16 cellular contexts compared by ENCODE assay signal in genomic region chr14:55533960-55534359, GRCh38. TPM values are rescaled to one million over a fixed set of nuclear protein-coding genes. Genes with fewer than 3 reads are reported as not detected.
DNase-seq lines count a peak whose midpoint lies in the region; ATAC-seq and TF ChIP-seq lines count a peak whose summit lies in the region.
"Had no signal": no experiment of that assay in that cellular context is flagged by ENCODE, and none has a peak within 500 bp of the region (broad histone marks: within the 10 kb centered on the region; RNA-seq: fewer than 3 reads in every experiment).

No MANE protein-coding gene starts in this region.

- intact Hi-C loops in A673 (cut with micrococcal nuclease; ENCODE audit: unreplicated experiment): no loop called here

- H3K27ac ChIP-seq in SJCRH30 (peak overlapping the region; percentile 82; the same call in 1 of the 2 replicates), A673 (ENCODE audit: low read depth, low read length, poor library complexity, severe bottlenecking) (no peak overlapping the region)

- peaks cover 8% of the 10 kb centered on the region; the same call in 1 of the 2 replicates for H3K9me3 ChIP-seq in SJCRH30 (replicated peaks)
- peaks cover 8% of the 10 kb centered on the region for H3K9me3 ChIP-seq in A673 (ENCODE audit: low read depth, low read length, poor library complexity, severe bottlenecking)
- H3K9me3 ChIP-seq: HAP-1 had no signal

- peak overlapping the region in 1 of 3 experiments; percentile 16 for H3K4me3 Mint-ChIP-seq in nephron
- H3K4me3 Mint-ChIP-seq: B cell; CD4-positive, CD25-positive, alpha-beta regulatory T cell had no signal

- H3K27me3 Mint-ChIP-seq in nephron (ENCODE audit: low read depth): no peaks in the 10 kb centered on the region

- H3K4me1 Mint-ChIP-seq in nephron: peaks cover 22% of the 10 kb centered on the region
- H3K4me1 Mint-ChIP-seq: B cell; CD4-positive, CD25-positive, alpha-beta regulatory T cell had no signal

- POLR2A ChIA-PET in A673 (lab: Charles Lee; ENCODE audit: low non-redundant PET): no interaction called here

- no peak overlapping the region for H3K4me3 ChIP-seq in SJCRH30
- no peak overlapping the region for H3K4me3 ChIP-seq in A673 (ENCODE audit: low read depth, low read length, poor library complexity, severe bottlenecking)
- H3K4me3 ChIP-seq: HAP-1 had no signal

- H3K9me3 Mint-ChIP-seq in nephron: peaks cover 6% of the 10 kb centered on the region

- H3K36me3 ChIP-seq in SJCRH30 (no peaks in the 10 kb centered on the region), A673 (ENCODE audit: insufficient read depth, low read length, poor library complexity, severe bottlenecking) (no peaks in the 10 kb centered on the region)
- H3K36me3 ChIP-seq: HAP-1 had no signal

- BruUV-seq in A673 (replicated peaks; lab: Mats Ljungman, UMichigan): no TSS peak

- ATAC-seq in esophagus mucosa (peak; percentile 89), HG02885 (IDR thresholded peaks at IDR 0.05; ENCODE audit: poor library complexity, unreplicated experiment) (no peak)
- ATAC-seq: HepG2 had no signal

- H3K36me3 Mint-ChIP-seq in nephron (ENCODE audit: low read depth): no peaks in the 10 kb centered on the region
- H3K36me3 Mint-ChIP-seq: CD4-positive, CD25-positive, alpha-beta regulatory T cell had no signal

- CTCF ChIA-PET in A673 (lab: Charles Lee): no interaction called here

- TF ChIP-seq CTCF in nephron (IDR thresholded peaks at IDR 0.05; ENCODE audit: unreplicated experiment in 3 of 3) (no peak), A673 (conservative IDR thresholded peaks at IDR 0.05; ENCODE audit: low read depth, low read length) (no peak)

- H3K4me1 ChIP-seq in SJCRH30 (peaks cover 17% of the 10 kb centered on the region), A673 (ENCODE audit: insufficient read depth, low read length, poor library complexity, severe bottlenecking) (peaks cover 5% of the 10 kb centered on the region)

- peak overlapping the region; percentile 40 to 70 (median 61) for H3K27ac Mint-ChIP-seq in nephron
- H3K27ac Mint-ChIP-seq: B cell; CD4-positive, CD25-positive, alpha-beta regulatory T cell had no signal

- DNase-seq in SJCRH30 (peak; percentile 34 to 46), NCI-H2196 treated with DMSO at 0.1 percent for 48 hours (lab: John Stamatoyannopoulos, UW; ENCODE audit: unreplicated experiment) (no peak), A673 (ENCODE audit: low spot score) (no peak)
- no peak for DNase-seq in effector CD8-positive, alpha-beta T cell (lab: John Stamatoyannopoulos, UW)
- DNase-seq: CD4-positive, CD25-positive, alpha-beta regulatory T cell; KG1; NCI-H1436; NCI-H2029 treated with DMSO at 0.1 percent for 48 hours; NCI-H2171 treated with DMSO at 0.1 percent for 48 hours; NCI-H748 treated with DMSO at 0.1 percent for 48 hours had no signal

- H3K27me3 ChIP-seq in SJCRH30 (no peaks in the 10 kb centered on the region), A673 (replicated peaks; ENCODE audit: insufficient read depth, low read depth, low read length, poor library complexity) (no peaks in the 10 kb centered on the region)

RNA-seq across cellular contexts. Expression of gene KTN1, which starts 46.0 kb away (rescaled TPM):
- total RNA-seq in SJCRH30 (2014; rRNA removed; shearing (Covaris generic)): 154 and 178 TPM in 2 replicates
- total RNA-seq in esophagus mucosa (80.7 TPM), A673 (2021) (170 and 199 TPM in 2 replicates)

Comparison
In these comparisons a context has a peak if more than half of its experiments do, and no peak if none do; other contexts are left out.
1. DNase-seq: peak in SJCRH30 (2 of 2); none in NCI-H2196 treated with DMSO at 0.1 percent for 48 hours (single experiment), effector CD8-positive, alpha-beta T cell (single experiment) and A673 (single experiment).